In genomic region chr5:181130081-181130480, GRCh38 we compare ENCODE assay signal across 8 cellular contexts. TPM values are rescaled to one million over a fixed set of nuclear protein-coding genes. Genes with fewer than 3 reads are reported as not detected.
"Had no signal": no experiment of that assay in that cellular context is flagged by ENCODE, and none has a peak within 500 bp of the region (broad histone marks: within the 10 kb centered on the region; RNA-seq: fewer than 3 reads in every experiment).

No MANE protein-coding gene starts in this region.

RNA-seq across cellular contexts. Expression of gene OR2V1, which starts 0.9 kb away (rescaled TPM):
- total RNA-seq: MCF 10A, NCI-H460, OCI-LY7, PC-9, Right ventricle myocardium superior, RPMI7951, SJSA1 had no signal
- polyA plus RNA-seq: SK-N-SH had no signal

RNA-seq across cellular contexts. Expression of gene OR2V2, which starts 17.3 kb away (rescaled TPM):
- total RNA-seq: MCF 10A, NCI-H460, PC-9, Right ventricle myocardium superior, RPMI7951, SJSA1 had no signal
- polyA plus RNA-seq: SK-N-SH had no signal
